Comparison of ENCODE assay signal across 18 cellular contexts in genomic region chr1:224301391-224301790, GRCh38.
"Had no signal": no experiment of that assay in that cellular context is flagged by ENCODE, and none has a peak within 500 bp of the region (broad histone marks: within the 10 kb centered on the region; RNA-seq: fewer than 3 reads in every experiment).

No MANE protein-coding gene starts in this region.

- H3K4me3 ChIP-seq: colonic mucosa, esophagus muscularis mucosa, gastroesophageal sphincter, heart left ventricle, hepatocyte, left lung, lower lobe of right lung had no signal

- H3K27me3 Mint-ChIP-seq: dendritic cell treated with granulocyte-macrophage colony-stimulating factor and Interleukin-4, amounts not matched to agents 40 ng/mL and 50 ng/mL, for 4 days; effector memory CD8-positive, alpha-beta T cell; naive thymus-derived CD4-positive, alpha-beta T cell had no signal

- H3K27ac ChIP-seq: colonic mucosa, esophagus muscularis mucosa, foreskin keratinocyte, gastroesophageal sphincter, heart left ventricle, hepatocyte, left lung, lower lobe of right lung had no signal

- H3K4me2 ChIP-seq: hepatocyte had no signal

- H3K79me2 ChIP-seq: hepatocyte had no signal

- H3K4me3 Mint-ChIP-seq: dendritic cell treated with granulocyte-macrophage colony-stimulating factor and Interleukin-4, amounts not matched to agents 40 ng/mL and 50 ng/mL, for 4 days; effector memory CD8-positive, alpha-beta T cell; naive thymus-derived CD4-positive, alpha-beta T cell; natural killer cell had no signal

- H3K4me1 ChIP-seq: colonic mucosa, esophagus muscularis mucosa, gastroesophageal sphincter, heart left ventricle, left lung had no signal

- H3K27me3 ChIP-seq: colonic mucosa, esophagus muscularis mucosa, foreskin keratinocyte, gastroesophageal sphincter, heart left ventricle, hepatocyte, left lung had no signal

- H3K4me1 Mint-ChIP-seq: natural killer cell had no signal

- H3K9me3 ChIP-seq: colonic mucosa, esophagus muscularis mucosa, gastroesophageal sphincter, heart left ventricle, left lung, lower lobe of right lung had no signal

- H3K9me3 Mint-ChIP-seq: dendritic cell treated with granulocyte-macrophage colony-stimulating factor and Interleukin-4, amounts not matched to agents 40 ng/mL and 50 ng/mL, for 4 days; effector memory CD8-positive, alpha-beta T cell; natural killer cell had no signal

- DNase-seq: colonic mucosa; cortex of kidney; effector CD8-positive, alpha-beta T cell; effector memory CD8-positive, alpha-beta T cell; foreskin keratinocyte; heart left ventricle; left cardiac atrium; left lung; left ventricle myocardium superior; lower lobe of right lung; mesendoderm; midbrain; naive thymus-derived CD4-positive, alpha-beta T cell; natural killer cell had no signal

- ATAC-seq: effector memory CD8-positive, alpha-beta T cell; gastroesophageal sphincter; heart left ventricle; left cardiac atrium; left lung; left ventricle myocardium superior; lower lobe of right lung; naive thymus-derived CD4-positive, alpha-beta T cell; natural killer cell had no signal

- H2AFZ ChIP-seq: hepatocyte had no signal

- H3K27ac Mint-ChIP-seq: dendritic cell treated with granulocyte-macrophage colony-stimulating factor and Interleukin-4, amounts not matched to agents 40 ng/mL and 50 ng/mL, for 4 days; effector memory CD8-positive, alpha-beta T cell; natural killer cell had no signal
